Comparison of ENCODE assay signal across 1 cellular context in genomic region chr14:103920981-103921854, GRCh38.
TF ChIP-seq lines count a peak whose summit lies in the region.

No MANE protein-coding gene starts in this region.

TF ChIP-seq in HepG2, 621 proteins besides CTCF, POLR2A, EP300 and RAD21 (continued from another document and continues in another):
- TF ChIP-seq ZBTB43 (CRISPR knock-in tag; conservative IDR thresholded peaks at IDR 0.05) (peak; percentile 67; the same call in 1 of the 2 replicates), NFAT5 (CRISPR knock-in tag; IDR thresholded peaks at IDR 0.05) (peak; percentile 75; the same call in 1 of the 2 replicates), TERF1 (CRISPR knock-in tag; IDR thresholded peaks at IDR 0.05) (no peak), NCOA2 (CRISPR knock-in tag; IDR thresholded peaks at IDR 0.05) (peak; percentile 48; the same call in 1 of the 2 replicates), TSC22D2 (CRISPR knock-in tag; IDR thresholded peaks at IDR 0.05; ENCODE audit: borderline replicate concordance) (peak; percentile 35; the same call in 1 of the 2 replicates), ZFP36L2 (CRISPR knock-in tag; IDR thresholded peaks at IDR 0.05) (peak; percentile 24; the same call in 1 of the 2 replicates), ZNF580 (CRISPR knock-in tag; IDR thresholded peaks at IDR 0.05; ENCODE audit: borderline replicate concordance, low read depth) (peak; percentile 96; the same call in 1 of the 2 replicates), FOSL2 (CRISPR knock-in tag; IDR thresholded peaks at IDR 0.05) (peak; percentile 62; the same call in 1 of the 2 replicates), KDM4B (CRISPR knock-in tag; IDR thresholded peaks at IDR 0.05) (0 out of 2 replicates have a peak, but pooled peaks have one; percentile 14), ZNF710 (CRISPR knock-in tag; IDR thresholded peaks at IDR 0.05; ENCODE audit: borderline replicate concordance) (peak; percentile 66; the same call in 1 of the 2 replicates), ZNF883 (CRISPR knock-in tag; IDR thresholded peaks at IDR 0.05; ENCODE audit: not compliant biosample characterization) (peak; percentile 40), TAF1 (CRISPR knock-in tag; IDR thresholded peaks at IDR 0.05) (peak; percentile 94), ZNF224 (CRISPR knock-in tag; IDR thresholded peaks at IDR 0.05) (0 out of 2 replicates have a peak, but pooled peaks have one; percentile 30), POGK (CRISPR knock-in tag; conservative IDR thresholded peaks at IDR 0.05) (peak; percentile 97), MXI1 (IDR thresholded peaks at IDR 0.05; ENCODE audit: borderline replicate concordance, low read depth, low read length) (peak; percentile 88; the same call in 1 of the 3 replicates), ZNF446 (CRISPR knock-in tag; IDR thresholded peaks at IDR 0.05) (no peak), PATZ1 (CRISPR knock-in tag; IDR thresholded peaks at IDR 0.05) (peak; percentile 55; the same call in 1 of the 2 replicates), REST (IDR thresholded peaks at IDR 0.05; ENCODE audit: borderline replicate concordance in 1 of 2, low read depth in 1 of 2, low read length in 2 of 2) (peak in 1 of 2 experiments; percentile 48; a peak in 1 of 4 replicates), ZNF235 (CRISPR knock-in tag; IDR thresholded peaks at IDR 0.05; ENCODE audit: borderline replicate concordance) (peak; percentile 40; the same call in 1 of the 2 replicates), CC2D1A (CRISPR knock-in tag; IDR thresholded peaks at IDR 0.05) (0 out of 2 replicates have a peak, but pooled peaks have one; percentile 95), DRAP1 (CRISPR knock-in tag; IDR thresholded peaks at IDR 0.05) (0 out of 2 replicates have a peak, but pooled peaks have one; percentile 30), ZMYM3 (CRISPR knock-in tag; IDR thresholded peaks at IDR 0.05) (peak; percentile 33; the same call in 1 of the 2 replicates), BHLHE40 (IDR thresholded peaks at IDR 0.05; ENCODE audit: low read length) (peak; percentile 35; the same call in 1 of the 2 replicates), TP53 (CRISPR knock-in tag; conservative IDR thresholded peaks at IDR 0.05) (0 out of 2 replicates have a peak, but pooled peaks have one; percentile 40), MTA1 (CRISPR knock-in tag; IDR thresholded peaks at IDR 0.05; ENCODE audit: borderline replicate concordance) (peak; percentile 75; the same call in 1 of the 2 replicates), ZIK1 (CRISPR knock-in tag; IDR thresholded peaks at IDR 0.05; ENCODE audit: borderline replicate concordance, low read depth) (peak; percentile 84; the same call in 1 of the 2 replicates), XRCC5 (optimal IDR thresholded peaks at IDR 0.05; ENCODE audit: low read length) (peak; percentile 98), ZNF256 (CRISPR knock-in tag; conservative IDR thresholded peaks at IDR 0.05) (0 out of 2 replicates have a peak, but pooled peaks have one; percentile 19), ZNF768 (CRISPR knock-in tag; IDR thresholded peaks at IDR 0.05) (peak; percentile 57; the same call in 1 of the 2 replicates), SMC3 (IDR thresholded peaks at IDR 0.05; ENCODE audit: low read length) (peak; percentile 4; the same call in 1 of the 2 replicates), POLR2G (IDR thresholded peaks at IDR 0.05; ENCODE audit: low read depth, low read length) (peak; percentile 90), BORCS8-MEF2B (CRISPR knock-in tag; IDR thresholded peaks at IDR 0.05) (peak; percentile 84; the same call in 1 of the 2 replicates), ZNF350 (CRISPR knock-in tag; IDR thresholded peaks at IDR 0.05; ENCODE audit: borderline replicate concordance, low read depth) (peak; percentile 99), GTF2F1 (IDR thresholded peaks at IDR 0.05; ENCODE audit: low read length) (no peak; the same call in 1 of the 2 replicates)
